ENCODE assay signal across 7 cellular contexts in the genomic region with DNA sequence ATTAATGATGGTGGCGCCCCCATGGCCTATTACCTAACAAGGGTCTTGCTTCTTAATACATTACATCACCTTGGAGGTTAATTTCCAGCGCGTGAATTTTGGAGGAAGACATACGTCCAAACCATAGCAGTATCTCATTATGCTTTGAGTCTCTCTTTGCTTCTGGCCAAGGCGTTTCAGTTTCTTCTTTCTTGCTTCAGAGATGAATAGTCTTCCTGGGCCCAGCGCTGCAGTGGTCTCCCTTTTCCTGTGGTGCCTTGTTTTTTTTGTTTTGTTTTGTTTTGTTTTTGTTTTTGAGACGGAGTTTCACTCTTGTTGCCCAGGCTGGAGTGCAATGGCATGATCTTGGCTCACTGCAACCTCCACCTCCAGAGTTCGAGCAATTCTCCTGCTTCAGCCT.
"Had no signal": no experiment of that assay in that cellular context is flagged by ENCODE, and none has a peak within 500 bp of the region (broad histone marks: within the 10 kb centered on the region; RNA-seq: fewer than 3 reads in every experiment).

No MANE protein-coding gene starts in this region.

- DNase-seq: GOT3, H7, HCEC 1CT, IMR-90, Kasumi-1, KG1 had no signal

- H3K4me3 ChIP-seq: K562 had no signal

- ATAC-seq: K562 had no signal
